2 cellular contexts compared by ENCODE assay signal in genomic region chr15:75007216-75007615, GRCh38.
TF ChIP-seq lines count a peak whose summit lies in the region.

No MANE protein-coding gene starts in this region.

TF ChIP-seq in HEK293, 187 proteins besides CTCF, POLR2A, EP300 and RAD21:
- TF ChIP-seq ZNF600 (tag by site-specific recombination; IDR thresholded peaks at IDR 0.05): 0 out of 2 replicates have a peak, but pooled peaks have one; percentile 20
- no peak for TF ChIP-seq RBAK (tag by site-specific recombination; IDR thresholded peaks at IDR 0.05)
- TF ChIP-seq ZNF701 (tag by site-specific recombination; IDR thresholded peaks at IDR 0.05): no peak
TF ChIP-seq in HEK293: peak in this region for 1.

TF ChIP-seq in GM12878, 131 proteins besides CTCF, POLR2A, EP300 and RAD21:
- TF ChIP-seq MLLT1 (IDR thresholded peaks at IDR 0.05): 0 out of 2 replicates have a peak, but pooled peaks have one; percentile 62
- TF ChIP-seq ZZZ3 (IDR thresholded peaks at IDR 0.05; ENCODE audit: control insufficient read depth, insufficient read length, low read depth): no peak
- 0 out of 4 replicates have a peak, but pooled peaks of 1 of the 2 experiments have one; percentile 6 for TF ChIP-seq IKZF2 (IDR thresholded peaks at IDR 0.05)
- TF ChIP-seq MTA3 (IDR thresholded peaks at IDR 0.05; ENCODE audit: borderline replicate concordance, low read length): peak; percentile 29; the same call in 1 of the 2 replicates
